ENCODE assay signal across 1 cellular context in genomic region chr19:45826934-45827333, GRCh38.
TF ChIP-seq lines count a peak whose summit lies in the region.

No MANE protein-coding gene starts in this region.

TF ChIP-seq in GM23338, 12 proteins besides CTCF, POLR2A, EP300 and RAD21 (continued from another document):
- TF ChIP-seq ZNF462 (CRISPR knock-in tag; IDR thresholded peaks at IDR 0.05): no peak
- no peak for TF ChIP-seq EZH2phosphoT487 (IDR thresholded peaks at IDR 0.05; ENCODE audit: unreplicated experiment)
- no peak for TF ChIP-seq ZNF331 (CRISPR knock-in tag; IDR thresholded peaks at IDR 0.05; ENCODE audit: low read depth)
- no peak for TF ChIP-seq CREB1 (CRISPR knock-in tag; IDR thresholded peaks at IDR 0.05; ENCODE audit: low read depth)
- no peak for TF ChIP-seq JUNB (IDR thresholded peaks at IDR 0.05; ENCODE audit: unreplicated experiment)
- no peak for TF ChIP-seq ZNF114 (CRISPR knock-in tag; IDR thresholded peaks at IDR 0.05)
- no peak for TF ChIP-seq POLR2AphosphoS5 (IDR thresholded peaks at IDR 0.05; ENCODE audit: low read depth)
- no peak for TF ChIP-seq NANOG (IDR thresholded peaks at IDR 0.05; ENCODE audit: borderline replicate concordance)
- TF ChIP-seq EZH2 (IDR thresholded peaks at IDR 0.05; ENCODE audit: low read depth, unreplicated experiment): no peak
- no peak for TF ChIP-seq ETS1 (IDR thresholded peaks at IDR 0.05)
- TF ChIP-seq STAT1 (IDR thresholded peaks at IDR 0.05; ENCODE audit: unreplicated experiment): no peak
